Comparison of ENCODE assay signal across 1 cellular context in genomic region chr15:101092186-101092866, GRCh38.
TF ChIP-seq lines count a peak whose summit lies in the region.

No MANE protein-coding gene starts in this region.

TF ChIP-seq in H1, 55 proteins besides CTCF, POLR2A, EP300 and RAD21 (continued from another document):
- no peak for TF ChIP-seq YY1 (IDR thresholded peaks at IDR 0.05; ENCODE audit: low read depth, low read length)
- TF ChIP-seq, protein P1, sequence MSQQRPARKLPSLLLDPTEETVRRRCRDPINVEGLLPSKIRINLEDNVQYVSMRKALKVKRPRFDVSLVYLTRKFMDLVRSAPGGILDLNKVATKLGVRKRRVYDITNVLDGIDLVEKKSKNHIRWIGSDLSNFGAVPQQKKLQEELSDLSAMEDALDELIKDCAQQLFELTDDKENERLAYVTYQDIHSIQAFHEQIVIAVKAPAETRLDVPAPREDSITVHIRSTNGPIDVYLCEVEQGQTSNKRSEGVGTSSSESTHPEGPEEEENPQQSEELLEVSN (IDR thresholded peaks at IDR 0.05), result no peak
- no peak for TF ChIP-seq SUZ12 (IDR thresholded peaks at IDR 0.05; ENCODE audit: low read length)
